ENCODE assay signal across 8 cellular contexts in genomic region chr2:86105969-86106945, GRCh38. TPM values are rescaled to one million over a fixed set of nuclear protein-coding genes. Genes with fewer than 3 reads are reported as not detected.
DNase-seq lines count a peak whose midpoint lies in the region; ATAC-seq and TF ChIP-seq lines count a peak whose summit lies in the region.

TSS of gene PTCD3 (plus strand) at chr2:86106235. CDS start at chr2:86106248, 13 bp downstream.

- TF ChIP-seq EP300 in transverse colon (IDR thresholded peaks at IDR 0.05; ENCODE audit: low read depth): no peak

- in situ Hi-C loops in transverse colon (cut with MboI; ENCODE audit: low pct_ligation_motif_present in 1 of 4, low pct_unique_long_range_greater_than_20kb in 1 of 4, low sequenced_read_pairs in 3 of 4): no loop called here

- 0% methylated on average over 1 to 44 of the region's 44 CpGs for WGBS in transverse colon (ENCODE audit: low coverage in 1 of 2), 2 donors

- H3K36me3 ChIP-seq in adipocyte (ENCODE audit: control insufficient read depth, insufficient read depth, low read length, severe bottlenecking): peaks cover 38% of the 10 kb centered on the region
- peaks cover 14% of the 10 kb centered on the region for H3K36me3 ChIP-seq in cardiac muscle cell
- H3K36me3 ChIP-seq in parathyroid adenoma (ENCODE audit: control insufficient read depth, insufficient read depth, low read length): no peaks in the 10 kb centered on the region
- H3K36me3 ChIP-seq in transverse colon: peaks cover 0 to 7% (median 3%) of the 10 kb centered on the region in 4 donors

- H3K27ac ChIP-seq in cardiac muscle cell (peak within 1 kb of the TSS; percentile 93), parathyroid adenoma (peak within 1 kb of the TSS; percentile 80), transverse colon (peak within 1 kb of the TSS; percentile 72 to 91 (median 84))

- TF ChIP-seq CTCF in GM12873 (IDR thresholded peaks at IDR 0.05; ENCODE audit: insufficient read depth, low read depth, low read length, missing control alignments): peak; percentile 10
- no peak for TF ChIP-seq CTCF in cardiac muscle cell (IDR thresholded peaks at IDR 0.05; ENCODE audit: low read depth, low read length)
- TF ChIP-seq CTCF in parathyroid adenoma (IDR thresholded peaks at IDR 0.05): no peak
- TF ChIP-seq CTCF in transverse colon (IDR thresholded peaks at IDR 0.05): no peak

- H2AFZ ChIP-seq in parathyroid adenoma: peak within 1 kb of the TSS; percentile 77

- H3K4me3 ChIP-seq in adipocyte (ENCODE audit: low read length): peak within 1 kb of the TSS; percentile 99
- peak within 1 kb of the TSS; percentile 65 for H3K4me3 ChIP-seq in cardiac muscle cell
- H3K4me3 ChIP-seq in parathyroid adenoma (ENCODE audit: low read depth, low read length): peak within 1 kb of the TSS; percentile 95
- H3K4me3 ChIP-seq in transverse colon: peak within 1 kb of the TSS; percentile 60 to 74 (median 68)

- TF ChIP-seq POLR2A in transverse colon (IDR thresholded peaks at IDR 0.05): peak; percentile 84

- ATAC-seq in HG02763 (IDR thresholded peaks at IDR 0.05; ENCODE audit: unreplicated experiment): peak; percentile 91

- peak; percentile 93 for DNase-seq in NCI-H1436 (lab: John Stamatoyannopoulos, UW)
- DNase-seq in T follicular helper cell (ENCODE audit: low read depth): peak; percentile 89
- peak; percentile 99 for DNase-seq in adipocyte (ENCODE audit: low read depth)
- DNase-seq in cardiac muscle cell (ENCODE audit: low read depth in 1 of 2, low spot score in 1 of 2): peak; percentile 97
- peak; percentile 95 for DNase-seq in transverse colon

- intact Hi-C loops in transverse colon (cut with DNase I; ENCODE audit: low total_unique reads): no loop called here

- H3K9ac ChIP-seq in adipocyte (ENCODE audit: low read length) (peak within 1 kb of the TSS; percentile 98), parathyroid adenoma (peak within 1 kb of the TSS; percentile 9)

- H3K4me2 ChIP-seq in parathyroid adenoma (ENCODE audit: low read length): peak within 1 kb of the TSS; percentile 82

- H3K79me2 ChIP-seq in parathyroid adenoma: peaks cover 55% of the 10 kb centered on the region

- H3K4me1 ChIP-seq in adipocyte (ENCODE audit: control insufficient read depth, insufficient read depth, low read length) (peaks cover 29% of the 10 kb centered on the region), cardiac muscle cell (ENCODE audit: low read depth) (peaks cover 10% of the 10 kb centered on the region), parathyroid adenoma (peaks cover 5% of the 10 kb centered on the region), transverse colon (peaks cover 3 to 35% (median 22%) of the 10 kb centered on the region in 4 donors)

- H3K27me3 ChIP-seq in adipocyte (replicated peaks; ENCODE audit: control insufficient read depth, insufficient read depth, low read length): no peaks in the 10 kb centered on the region
- H3K27me3 ChIP-seq in cardiac muscle cell: no peaks in the 10 kb centered on the region
- no peaks in the 10 kb centered on the region for H3K27me3 ChIP-seq in parathyroid adenoma (ENCODE audit: control insufficient read depth, insufficient read depth, low read length)
- no peaks in the 10 kb centered on the region for H3K27me3 ChIP-seq in transverse colon

- no peaks in the 10 kb centered on the region for H3K9me3 ChIP-seq in adipocyte (ENCODE audit: control insufficient read depth, low read length)
- H3K9me3 ChIP-seq in cardiac muscle cell (ENCODE audit: low read depth): no peaks in the 10 kb centered on the region
- H3K9me3 ChIP-seq in parathyroid adenoma (ENCODE audit: control insufficient read depth, low read length): no peaks in the 10 kb centered on the region
- no peaks in the 10 kb centered on the region for H3K9me3 ChIP-seq in transverse colon

RNA-seq across cellular contexts. Expression of gene PTCD3, which starts in this region (rescaled TPM):
- 107 and 180 TPM in 2 replicates for total RNA-seq in cardiac muscle cell
- polyA plus RNA-seq in cardiac muscle cell: 112 and 174 TPM in 2 replicates
- total RNA-seq in transverse colon: 100 to 1,000 TPM in 1 of 4 donors, 10 to 100 TPM in 3; 67.7 to 189 (median 83.0) TPM

Comparison
In these comparisons a context has a peak if more than half of its experiments do, and no peak if none do; other contexts are left out.
1. Peak in every context shown above with its lines: DNase-seq, ATAC-seq, H3K4me3 ChIP-seq and H3K27ac ChIP-seq.